Comparison of ENCODE assay signal across 1 cellular context in genomic region chr4:77863341-77863740, GRCh38.
TF ChIP-seq lines count a peak whose summit lies in the region.

No MANE protein-coding gene starts in this region.

TF ChIP-seq in HEK293, 187 proteins besides CTCF, POLR2A, EP300 and RAD21:
- TF ChIP-seq, protein P1, sequence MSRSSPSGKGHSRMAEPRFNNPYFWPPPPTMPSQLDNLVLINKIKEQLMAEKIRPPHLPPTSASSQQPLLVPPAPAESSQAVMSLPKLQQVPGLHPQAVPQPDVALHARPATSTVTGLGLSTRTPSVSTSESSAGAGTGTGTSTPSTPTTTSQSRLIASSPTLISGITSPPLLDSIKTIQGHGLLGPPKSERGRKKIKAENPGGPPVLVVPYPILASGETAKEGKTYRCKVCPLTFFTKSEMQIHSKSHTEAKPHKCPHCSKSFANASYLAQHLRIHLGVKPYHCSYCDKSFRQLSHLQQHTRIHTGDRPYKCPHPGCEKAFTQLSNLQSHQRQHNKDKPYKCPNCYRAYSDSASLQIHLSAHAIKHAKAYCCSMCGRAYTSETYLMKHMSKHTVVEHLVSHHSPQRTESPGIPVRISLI (tag by site-specific recombination; IDR thresholded peaks at IDR 0.05) = peak; percentile 70
- TF ChIP-seq ZNF335 (tag by site-specific recombination; conservative IDR thresholded peaks at IDR 0.05) = peak; percentile 29; the same call in 1 of the 2 replicates
